8 cellular contexts compared by ENCODE assay signal in the genomic region with DNA sequence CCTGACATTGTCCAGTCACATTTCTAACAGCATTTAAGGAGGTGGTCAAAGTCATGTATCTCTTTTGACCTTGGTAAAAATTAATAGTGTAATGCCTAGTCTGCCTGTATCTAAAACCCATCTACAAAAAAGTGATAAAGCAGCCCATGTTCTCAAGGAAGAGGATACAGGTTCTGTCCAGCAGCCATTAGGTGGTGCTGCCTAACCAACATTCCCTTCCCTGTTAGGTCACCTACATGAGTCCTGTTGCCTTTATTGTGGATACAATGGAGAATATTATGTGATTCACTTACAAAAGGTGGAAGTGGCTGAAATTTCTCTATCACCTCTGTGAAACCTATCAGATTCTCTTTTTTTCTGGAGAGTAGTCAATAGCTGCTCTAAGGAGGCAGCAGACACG.
DNase-seq lines count a peak whose midpoint lies in the region; ATAC-seq lines count a peak whose summit lies in the region.

No MANE protein-coding gene starts in this region.

- ATAC-seq in HG03139 (IDR thresholded peaks at IDR 0.05; ENCODE audit: unreplicated experiment), result no peak

- peak overlapping the region; percentile 8 for H3K27ac ChIP-seq in caudate nucleus (ENCODE audit: low read depth, low read length)

- DNase-seq in AML-193 (lab: John Stamatoyannopoulos, UW) (peak; percentile 11 to 22), GM19240 (ENCODE audit: insufficient read length, low spot score) (peak; percentile 10), NCI-H1694 treated with DMSO at 0.1 percent for 48 hours (lab: John Stamatoyannopoulos, UW) (peak; percentile 15), caudate nucleus (lab: John Stamatoyannopoulos, UW) (peak in 5 of 61 donors; percentile 4 to 42 (median 17)), midbrain (lab: John Stamatoyannopoulos, UW) (peak; percentile 19), SW480 (ENCODE audit: low spot score) (no peak), activated gamma-delta T cell (lab: John Stamatoyannopoulos, UW) (no peak)

Comparison
In these comparisons a context has a peak if more than half of its experiments do, and no peak if none do; other contexts are left out.
1. DNase-seq: peak in AML-193 (2 of 2), GM19240 (single experiment), NCI-H1694 treated with DMSO at 0.1 percent for 48 hours (single experiment) and midbrain (single experiment); none in SW480 (single experiment) and activated gamma-delta T cell (single experiment).